ENCODE assay signal across 1 cellular context in genomic region chr16:106623-107324, GRCh38.
TF ChIP-seq lines count a peak whose summit lies in the region.

No MANE protein-coding gene starts in this region.

TF ChIP-seq in liver, 16 proteins besides CTCF, POLR2A, EP300 and RAD21 (continued from another document):
- TF ChIP-seq REST (IDR thresholded peaks at IDR 0.05) (no peak), HNF4A (conservative IDR thresholded peaks at IDR 0.05) (no peak)
